Comparison of ENCODE assay signal across 1 cellular context in genomic region chr4:112201915-112202505, GRCh38.
TF ChIP-seq lines count a peak whose summit lies in the region.

No MANE protein-coding gene starts in this region.

TF ChIP-seq in HepG2, 621 proteins besides CTCF, POLR2A, EP300 and RAD21:
- TF ChIP-seq ATF6 (CRISPR knock-in tag; conservative IDR thresholded peaks at IDR 0.05): no peak
- no peak for TF ChIP-seq ZNF180 (CRISPR knock-in tag; IDR thresholded peaks at IDR 0.05; ENCODE audit: borderline replicate concordance, low read depth)
- no peak for TF ChIP-seq ZNF142 (CRISPR knock-in tag; IDR thresholded peaks at IDR 0.05)
- TF ChIP-seq HOXA3 (CRISPR knock-in tag; IDR thresholded peaks at IDR 0.05): no peak
- 0 out of 2 replicates have a peak, but pooled peaks have one; percentile 25 for TF ChIP-seq ZBTB39 (CRISPR knock-in tag; IDR thresholded peaks at IDR 0.05)
- 0 out of 2 replicates have a peak, but pooled peaks have one; percentile 86 for TF ChIP-seq FOXO4 (CRISPR knock-in tag; conservative IDR thresholded peaks at IDR 0.05)
